ENCODE assay signal across 14 cellular contexts in genomic region chr1:23548704-23549143, GRCh38. TPM values are rescaled to one million over a fixed set of nuclear protein-coding genes. Genes with fewer than 3 reads are reported as not detected.
DNase-seq lines count a peak whose midpoint lies in the region; ATAC-seq and TF ChIP-seq lines count a peak whose summit lies in the region.
"Had no signal": no experiment of that assay in that cellular context is flagged by ENCODE, and none has a peak within 500 bp of the region (broad histone marks: within the 10 kb centered on the region; RNA-seq: fewer than 3 reads in every experiment).

No MANE protein-coding gene starts in this region.

- H3K36me3 ChIP-seq in adipocyte (ENCODE audit: control insufficient read depth, insufficient read depth, low read length, severe bottlenecking) (no peaks in the 10 kb centered on the region), left ventricle myocardium inferior (no peaks in the 10 kb centered on the region), gastrocnemius medialis (no peaks in the 10 kb centered on the region)

- peak overlapping the region; percentile 14 for H3K9ac ChIP-seq in adipocyte (ENCODE audit: low read length)

- no peaks in the 10 kb centered on the region for H3K27me3 Mint-ChIP-seq in activated naive CD8-positive, alpha-beta T cell treated with anti-CD3 and anti-CD28 coated beads, Interleukin-2, amount 50 U/mL, for 24 hours

- no peak overlapping the region for H3K27ac Mint-ChIP-seq in activated naive CD8-positive, alpha-beta T cell treated with anti-CD3 and anti-CD28 coated beads, Interleukin-2, amount 50 U/mL, for 24 hours

- peak overlapping the region; percentile 75 for H3K27ac ChIP-seq in left ventricle myocardium inferior (replicated peaks)
- peak overlapping the region; percentile 37 to 69 (median 58) for H3K27ac ChIP-seq in gastrocnemius medialis

- H3K4me3 Mint-ChIP-seq in activated naive CD8-positive, alpha-beta T cell treated with anti-CD3 and anti-CD28 coated beads, Interleukin-2, amount 50 U/mL, for 24 hours: no peak overlapping the region

- TF ChIP-seq CTCF in left ventricle myocardium inferior (IDR thresholded peaks at IDR 0.05; ENCODE audit: borderline replicate concordance) (no peak), gastrocnemius medialis (IDR thresholded peaks at IDR 0.05 in 4 of 5, conservative IDR thresholded peaks at IDR 0.05 in 1 of 5) (no peak)

- H3K4me1 ChIP-seq in adipocyte (ENCODE audit: control insufficient read depth, insufficient read depth, low read length) (peaks cover 16% of the 10 kb centered on the region), left ventricle myocardium inferior (peaks cover 37% of the 10 kb centered on the region), gastrocnemius medialis (peaks cover 0 to 4% of the 10 kb centered on the region in 2 donors)

- intact Hi-C loops in left ventricle myocardium inferior (cut with micrococcal nuclease): no loop called here
- intact Hi-C loops in gastrocnemius medialis (cut with DNase I; ENCODE audit: low total_unique reads): no loop called here

- peaks cover 22% of the 10 kb centered on the region for H3K4me1 Mint-ChIP-seq in activated naive CD8-positive, alpha-beta T cell treated with anti-CD3 and anti-CD28 coated beads, Interleukin-2, amount 50 U/mL, for 24 hours

- DNase-seq in EL (peak; percentile 29), adipocyte (ENCODE audit: low read depth) (peak; percentile 31), left ventricle myocardium inferior (peak; percentile 72), gastrocnemius medialis (peak in 1 of 2 donors; percentile 51), 8988T (no peak), NCI-H1048 (lab: John Stamatoyannopoulos, UW) (no peak)
- no peak for DNase-seq in activated naive CD8-positive, alpha-beta T cell treated with anti-CD3 and anti-CD28 coated beads, Interleukin-2, amount 50 U/mL, for 24 hours
- DNase-seq: activated effector memory CD4-positive, alpha-beta T cell treated with anti-CD3 and anti-CD28 coated beads, Interleukin-2, amount 50 U/mL, for 16 hours; head of caudate nucleus; SIG-M5 had no signal

- in situ Hi-C loops in gastrocnemius medialis (cut with MboI; ENCODE audit: low sequenced_read_pairs in 4 of 4): loop anchor here (5.0 kb wide), 1 partner anchor 89 kb away; no protein-coding TSS in a partner anchor

- H3K9me3 ChIP-seq in adipocyte (ENCODE audit: control insufficient read depth, low read length) (no peaks in the 10 kb centered on the region), left ventricle myocardium inferior (replicated peaks) (no peaks in the 10 kb centered on the region), gastrocnemius medialis (no peaks in the 10 kb centered on the region)

- H3K27me3 ChIP-seq in adipocyte (replicated peaks; ENCODE audit: control insufficient read depth, insufficient read depth, low read length) (no peaks in the 10 kb centered on the region), left ventricle myocardium inferior (ENCODE audit: low read depth) (no peaks in the 10 kb centered on the region), gastrocnemius medialis (no peaks in the 10 kb centered on the region)

- ATAC-seq in gastrocnemius medialis (no peak), HG02973 (IDR thresholded peaks at IDR 0.05; ENCODE audit: unreplicated experiment) (no peak)
- no peak for ATAC-seq in activated naive CD8-positive, alpha-beta T cell treated with anti-CD3 and anti-CD28 coated beads, Interleukin-2, amount 50 U/mL, for 24 hours
- ATAC-seq: activated CD4-positive, CD25-positive, alpha-beta regulatory T cell treated with anti-CD3 and anti-CD28 coated beads, Interleukin-2, amount 50 U/mL, for 24 hours had no signal

- TF ChIP-seq POLR2A in gastrocnemius medialis (IDR thresholded peaks at IDR 0.05): no peak

- no peaks in the 10 kb centered on the region for H3K36me3 Mint-ChIP-seq in activated naive CD8-positive, alpha-beta T cell treated with anti-CD3 and anti-CD28 coated beads, Interleukin-2, amount 50 U/mL, for 24 hours (ENCODE audit: low read depth)

- H3K4me3 ChIP-seq in adipocyte (ENCODE audit: low read length) (no peak overlapping the region), left ventricle myocardium inferior (no peak overlapping the region), gastrocnemius medialis (no peak overlapping the region)
- H3K4me3 ChIP-seq: coronary artery, skin epidermis had no signal

- no peaks in the 10 kb centered on the region for H3K9me3 Mint-ChIP-seq in activated naive CD8-positive, alpha-beta T cell treated with anti-CD3 and anti-CD28 coated beads, Interleukin-2, amount 50 U/mL, for 24 hours

RNA-seq across cellular contexts. Expression of gene ID3, which starts 10.6 kb away (rescaled TPM):
- total RNA-seq in left ventricle myocardium inferior (75.2 TPM), gastrocnemius medialis (100 to 1,000 TPM in 1 of 4 donors, 10 to 100 TPM in 3; 67.9 to 124 (median 83.0) TPM)

RNA-seq across cellular contexts. Expression of gene E2F2, which starts 17.7 kb away (rescaled TPM):
- 0.16 TPM for total RNA-seq in left ventricle myocardium inferior
- under 1 TPM in 1 of 4 donors, not detected in 3; 0.40 TPM for total RNA-seq in gastrocnemius medialis

Comparison
In these comparisons a context has a peak if more than half of its experiments do, and no peak if none do; other contexts are left out.
1. DNase-seq: peak in EL (single experiment), adipocyte (single experiment) and left ventricle myocardium inferior (single experiment); none in activated naive CD8-positive, alpha-beta T cell treated with anti-CD3 and anti-CD28 coated beads, Interleukin-2, amount 50 U/mL, for 24 hours (single experiment), 8988T (single experiment) and NCI-H1048 (single experiment).